Comparison of ENCODE assay signal across 22 cellular contexts in genomic region chr18:12036201-12036751, GRCh38. TPM values are rescaled to one million over a fixed set of nuclear protein-coding genes. Genes with fewer than 3 reads are reported as not detected.
"Had no signal": no experiment of that assay in that cellular context is flagged by ENCODE, and none has a peak within 500 bp of the region (broad histone marks: within the 10 kb centered on the region; RNA-seq: fewer than 3 reads in every experiment).

No MANE protein-coding gene starts in this region.

- H3K4me2 ChIP-seq: SK-N-SH had no signal

- H3K27ac ChIP-seq: colonic mucosa, gastrocnemius medialis, heart left ventricle, tibial artery had no signal

- H3K9me3 ChIP-seq: colonic mucosa, gastrocnemius medialis, heart left ventricle, SK-N-SH, tibial artery had no signal

- H3K4me1 ChIP-seq: colonic mucosa had no signal

- H3K36me3 ChIP-seq: colonic mucosa had no signal

- DNase-seq: activated CD4-positive, alpha-beta T cell treated with anti-CD3 and anti-CD28 coated beads, Interleukin-2, amount 50 U/mL, for 1 hour; activated naive CD4-positive, alpha-beta T cell treated with anti-CD3 and anti-CD28 coated beads for 36 hours; activated naive CD8-positive, alpha-beta T cell treated with anti-CD3 and anti-CD28 coated beads, Interleukin-2, amount 50 U/mL, for 24 hours; activated T-cell treated with anti-CD3 and anti-CD28 coated beads for 4 hours; aorta; colonic mucosa; gastrocnemius medialis; heart left ventricle; naive B cell; SK-N-SH; stimulated activated CD4-positive, alpha-beta T cell treated with anti-CD3 and anti-CD28 coated beads, Interleukin-4, amount 100 ng/mL, for 24 hours; stimulated activated naive CD4-positive, alpha-beta T cell; T-cell; T-helper 9 cell; tibial artery had no signal

- H3K9me3 Mint-ChIP-seq: activated naive CD4-positive, alpha-beta T cell treated with anti-CD3 and anti-CD28 coated beads for 36 hours; activated naive CD8-positive, alpha-beta T cell treated with anti-CD3 and anti-CD28 coated beads, Interleukin-2, amount 50 U/mL, for 24 hours; activated T-helper 2 cell treated with anti-CD3 and anti-CD28 coated beads, Interferon-gamma antibody, Interleukin-2, Interleukin-4, amounts not matched to agents 10 μg/mL and 5 μg/mL and 100 μg/mL, durations not matched to agents 14 hours and 24 hours and 36 hours; naive B cell; T-cell had no signal

- H3K4me3 ChIP-seq: colonic mucosa, gastrocnemius medialis, heart left ventricle, skin epidermis, tibial artery had no signal

- ATAC-seq: activated CD4-positive, CD25-positive, alpha-beta regulatory T cell treated with anti-CD3 and anti-CD28 coated beads, Interleukin-2, amount 50 U/mL, for 24 hours; activated naive CD8-positive, alpha-beta T cell treated with anti-CD3 and anti-CD28 coated beads, Interleukin-2, amount 50 U/mL, for 24 hours; gastrocnemius medialis; heart left ventricle; T-cell had no signal

- H3K4me3 Mint-ChIP-seq: activated naive CD4-positive, alpha-beta T cell treated with anti-CD3 and anti-CD28 coated beads for 36 hours; activated naive CD8-positive, alpha-beta T cell treated with anti-CD3 and anti-CD28 coated beads, Interleukin-2, amount 50 U/mL, for 24 hours; T-cell had no signal

- H3K9ac ChIP-seq: SK-N-SH had no signal

- H3K36me3 Mint-ChIP-seq: T-cell had no signal

- H3K27ac Mint-ChIP-seq: activated naive CD4-positive, alpha-beta T cell treated with anti-CD3 and anti-CD28 coated beads for 36 hours; activated naive CD8-positive, alpha-beta T cell treated with anti-CD3 and anti-CD28 coated beads, Interleukin-2, amount 50 U/mL, for 24 hours; activated T-helper 2 cell treated with anti-CD3 and anti-CD28 coated beads, Interferon-gamma antibody, Interleukin-2, Interleukin-4, amounts not matched to agents 10 μg/mL and 5 μg/mL and 100 μg/mL, durations not matched to agents 14 hours and 24 hours and 36 hours; naive B cell; T-cell had no signal

- H3K27me3 ChIP-seq: colonic mucosa, gastrocnemius medialis, tibial artery had no signal

RNA-seq across cellular contexts. Expression of gene ANKRD62, which starts 57.4 kb away (rescaled TPM):
- total RNA-seq: activated CD8-positive, alpha-beta memory T cell treated with anti-CD3 and anti-CD28 coated beads for 36 hours; activated naive CD4-positive, alpha-beta T cell treated with anti-CD3 and anti-CD28 coated beads for 36 hours; activated T-helper 2 cell treated with anti-CD3 and anti-CD28 coated beads, Interferon-gamma antibody, Interleukin-2, Interleukin-4, amounts not matched to agents 10 μg/mL and 5 μg/mL and 100 μg/mL, durations not matched to agents 14 hours and 24 hours and 36 hours; aorta; gastrocnemius medialis; heart left ventricle; lung microvascular endothelial cell; mononuclear cell; subcutaneous adipose tissue; T-cell had no signal
- polyA plus RNA-seq: aorta, heart left ventricle, SK-N-SH had no signal
